ENCODE assay signal across 1 cellular context in the genomic region with DNA sequence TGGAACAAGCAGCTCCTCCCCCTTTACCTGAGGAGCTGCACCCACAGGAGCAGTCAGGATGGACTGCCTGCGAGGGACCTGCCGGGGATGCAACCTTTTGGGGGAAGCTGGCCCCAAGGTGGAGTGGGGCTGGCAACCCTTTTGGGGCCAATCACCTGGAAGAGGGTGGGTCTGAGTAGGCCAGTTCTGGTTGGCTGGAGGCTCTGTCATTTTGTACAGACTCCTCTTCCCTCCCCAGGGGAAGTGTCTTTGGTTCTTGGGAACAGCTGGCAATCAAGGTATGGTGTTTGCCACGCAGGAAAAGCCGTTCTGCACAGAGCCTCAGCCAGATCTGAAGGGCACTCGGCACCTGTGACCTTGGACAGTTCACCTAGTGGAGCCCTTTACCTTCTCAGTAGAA.
A peak's percentile ranks its signal among the peaks of the same experiment; 100 is the strongest.
TF ChIP-seq lines count a peak whose summit lies in the region.

No MANE protein-coding gene starts in this region.

TF ChIP-seq in K562, 482 proteins besides CTCF, POLR2A, EP300 and RAD21:
- TF ChIP-seq, protein P1, sequence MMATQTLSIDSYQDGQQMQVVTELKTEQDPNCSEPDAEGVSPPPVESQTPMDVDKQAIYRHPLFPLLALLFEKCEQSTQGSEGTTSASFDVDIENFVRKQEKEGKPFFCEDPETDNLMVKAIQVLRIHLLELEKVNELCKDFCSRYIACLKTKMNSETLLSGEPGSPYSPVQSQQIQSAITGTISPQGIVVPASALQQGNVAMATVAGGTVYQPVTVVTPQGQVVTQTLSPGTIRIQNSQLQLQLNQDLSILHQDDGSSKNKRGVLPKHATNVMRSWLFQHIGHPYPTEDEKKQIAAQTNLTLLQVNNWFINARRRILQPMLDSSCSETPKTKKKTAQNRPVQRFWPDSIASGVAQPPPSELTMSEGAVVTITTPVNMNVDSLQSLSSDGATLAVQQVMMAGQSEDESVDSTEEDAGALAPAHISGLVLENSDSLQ (IDR thresholded peaks at IDR 0.05), result peak; percentile 80
- TF ChIP-seq SPI1 (IDR thresholded peaks at IDR 0.05; ENCODE audit: borderline replicate concordance, low read depth, low read length), result no peak
